In the genomic region with DNA sequence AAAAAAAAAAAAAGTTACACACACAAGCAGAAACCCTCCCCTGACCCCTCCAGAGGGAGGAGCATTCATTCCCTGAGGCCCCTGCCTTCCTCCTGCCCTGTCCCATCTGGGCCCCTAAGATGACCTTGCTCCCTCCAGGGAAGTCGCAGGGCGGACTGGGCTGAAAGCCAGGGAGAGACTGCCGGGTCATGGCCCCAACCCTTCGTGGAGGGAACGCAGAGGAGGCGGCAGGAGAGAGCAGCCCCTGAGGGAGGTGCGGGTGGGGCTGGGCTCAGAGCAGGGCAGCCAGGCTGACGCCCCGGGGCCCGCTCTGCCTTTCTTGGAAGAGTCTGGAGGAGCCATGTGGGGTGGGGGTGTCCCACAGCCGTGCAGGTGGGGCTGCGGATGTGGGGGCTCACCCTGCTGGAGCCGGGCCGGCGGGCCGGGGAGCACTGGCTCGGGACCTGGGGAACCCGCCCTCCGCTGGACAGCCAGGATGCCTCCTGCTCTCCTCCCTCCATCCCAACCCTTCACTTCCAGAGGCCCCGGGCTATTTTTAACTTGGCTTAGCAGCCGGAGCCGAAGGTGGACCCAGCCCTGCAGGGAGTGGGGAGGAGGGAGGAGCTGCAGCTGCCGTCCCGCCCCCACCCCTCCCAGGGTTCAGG, we compare ENCODE assay signal across 1 cellular context.
TF ChIP-seq lines count a peak whose summit lies in the region.

No MANE protein-coding gene starts in this region.

TF ChIP-seq in HEK293, 187 proteins besides CTCF, POLR2A, EP300 and RAD21 (continued from another document):
- TF ChIP-seq TCF7L2 (IDR thresholded peaks at IDR 0.05; ENCODE audit: borderline replicate concordance, low read depth, low read length) (no peak), ZNF677 (tag by site-specific recombination; IDR thresholded peaks at IDR 0.05) (no peak), ZNF561 (tag by site-specific recombination; IDR thresholded peaks at IDR 0.05; ENCODE audit: borderline replicate concordance) (no peak), ZNF514 (tag by site-specific recombination; IDR thresholded peaks at IDR 0.05) (no peak), MZF1 (tag by site-specific recombination; IDR thresholded peaks at IDR 0.05; ENCODE audit: borderline replicate concordance) (no peak), ZNF701 (tag by site-specific recombination; IDR thresholded peaks at IDR 0.05) (no peak), SETDB1 (IDR thresholded peaks at IDR 0.05; ENCODE audit: insufficient read length, low read length) (no peak), ZBTB1 (tag by site-specific recombination; IDR thresholded peaks at IDR 0.05) (no peak), ZNF274 (IDR thresholded peaks at IDR 0.05; ENCODE audit: low read length) (no peak), ZNF274 (tag by site-specific recombination; IDR thresholded peaks at IDR 0.05; ENCODE audit: borderline replicate concordance) (no peak), ZNF202 (tag by site-specific recombination; IDR thresholded peaks at IDR 0.05; ENCODE audit: borderline replicate concordance) (no peak), GLI2 (tag by site-specific recombination; IDR thresholded peaks at IDR 0.05; ENCODE audit: borderline replicate concordance, low read depth) (no peak), BCL11A (tag by site-specific recombination; IDR thresholded peaks at IDR 0.05; ENCODE audit: low read depth) (no peak), ZIC2 (tag by site-specific recombination; IDR thresholded peaks at IDR 0.05) (peak; percentile 71), ZNF548 (tag by site-specific recombination; IDR thresholded peaks at IDR 0.05) (no peak), HOXC10 (CRISPR knock-in tag; IDR thresholded peaks at IDR 0.05) (no peak), ZNF248 (tag by site-specific recombination; IDR thresholded peaks at IDR 0.05) (no peak), OVOL3 (tag by site-specific recombination; IDR thresholded peaks at IDR 0.05) (no peak), BCL11B (tag by site-specific recombination; IDR thresholded peaks at IDR 0.05; ENCODE audit: low read depth) (no peak), GFI1B (tag by site-specific recombination; IDR thresholded peaks at IDR 0.05) (no peak), MYNN (tag by site-specific recombination; IDR thresholded peaks at IDR 0.05; ENCODE audit: borderline replicate concordance) (no peak), ZNF23 (tag by site-specific recombination; IDR thresholded peaks at IDR 0.05; ENCODE audit: borderline replicate concordance) (no peak), ZNF629 (tag by site-specific recombination; IDR thresholded peaks at IDR 0.05) (no peak), ZNF792 (tag by site-specific recombination; IDR thresholded peaks at IDR 0.05) (no peak)
- TF ChIP-seq, protein P1, sequence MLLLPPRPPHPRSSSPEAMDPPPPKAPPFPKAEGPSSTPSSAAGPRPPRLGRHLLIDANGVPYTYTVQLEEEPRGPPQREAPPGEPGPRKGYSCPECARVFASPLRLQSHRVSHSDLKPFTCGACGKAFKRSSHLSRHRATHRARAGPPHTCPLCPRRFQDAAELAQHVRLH (tag by site-specific recombination; IDR thresholded peaks at IDR 0.05): no peak
- TF ChIP-seq, protein P2, sequence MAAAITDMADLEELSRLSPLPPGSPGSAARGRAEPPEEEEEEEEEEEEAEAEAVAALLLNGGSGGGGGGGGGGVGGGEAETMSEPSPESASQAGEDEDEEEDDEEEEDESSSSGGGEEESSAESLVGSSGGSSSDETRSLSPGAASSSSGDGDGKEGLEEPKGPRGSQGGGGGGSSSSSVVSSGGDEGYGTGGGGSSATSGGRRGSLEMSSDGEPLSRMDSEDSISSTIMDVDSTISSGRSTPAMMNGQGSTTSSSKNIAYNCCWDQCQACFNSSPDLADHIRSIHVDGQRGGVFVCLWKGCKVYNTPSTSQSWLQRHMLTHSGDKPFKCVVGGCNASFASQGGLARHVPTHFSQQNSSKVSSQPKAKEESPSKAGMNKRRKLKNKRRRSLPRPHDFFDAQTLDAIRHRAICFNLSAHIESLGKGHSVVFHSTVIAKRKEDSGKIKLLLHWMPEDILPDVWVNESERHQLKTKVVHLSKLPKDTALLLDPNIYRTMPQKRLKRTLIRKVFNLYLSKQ (tag by site-specific recombination; IDR thresholded peaks at IDR 0.05; ENCODE audit: borderline replicate concordance): no peak
- TF ChIP-seq, protein P3, sequence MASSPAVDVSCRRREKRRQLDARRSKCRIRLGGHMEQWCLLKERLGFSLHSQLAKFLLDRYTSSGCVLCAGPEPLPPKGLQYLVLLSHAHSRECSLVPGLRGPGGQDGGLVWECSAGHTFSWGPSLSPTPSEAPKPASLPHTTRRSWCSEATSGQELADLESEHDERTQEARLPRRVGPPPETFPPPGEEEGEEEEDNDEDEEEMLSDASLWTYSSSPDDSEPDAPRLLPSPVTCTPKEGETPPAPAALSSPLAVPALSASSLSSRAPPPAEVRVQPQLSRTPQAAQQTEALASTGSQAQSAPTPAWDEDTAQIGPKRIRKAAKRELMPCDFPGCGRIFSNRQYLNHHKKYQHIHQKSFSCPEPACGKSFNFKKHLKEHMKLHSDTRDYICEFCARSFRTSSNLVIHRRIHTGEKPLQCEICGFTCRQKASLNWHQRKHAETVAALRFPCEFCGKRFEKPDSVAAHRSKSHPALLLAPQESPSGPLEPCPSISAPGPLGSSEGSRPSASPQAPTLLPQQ (tag by site-specific recombination; IDR thresholded peaks at IDR 0.05): no peak; the same call in none of the 2 replicates
- TF ChIP-seq, protein P4, sequence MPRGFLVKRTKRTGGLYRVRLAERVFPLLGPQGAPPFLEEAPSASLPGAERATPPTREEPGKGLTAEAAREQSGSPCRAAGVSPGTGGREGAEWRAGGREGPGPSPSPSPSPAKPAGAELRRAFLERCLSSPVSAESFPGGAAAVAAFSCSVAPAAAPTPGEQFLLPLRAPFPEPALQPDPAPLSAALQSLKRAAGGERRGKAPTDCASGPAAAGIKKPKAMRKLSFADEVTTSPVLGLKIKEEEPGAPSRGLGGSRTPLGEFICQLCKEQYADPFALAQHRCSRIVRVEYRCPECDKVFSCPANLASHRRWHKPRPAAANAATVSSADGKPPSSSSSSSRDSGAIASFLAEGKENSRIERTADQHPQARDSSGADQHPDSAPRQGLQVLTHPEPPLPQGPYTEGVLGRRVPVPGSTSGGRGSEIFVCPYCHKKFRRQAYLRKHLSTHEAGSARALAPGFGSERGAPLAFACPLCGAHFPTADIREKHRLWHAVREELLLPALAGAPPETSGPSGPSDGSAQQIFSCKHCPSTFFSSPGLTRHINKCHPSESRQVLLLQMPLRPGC (tag by site-specific recombination; IDR thresholded peaks at IDR 0.05): no peak
